ENCODE assay signal across 12 cellular contexts in genomic region chr14:99879401-99880295, GRCh38.
DNase-seq lines count a peak whose midpoint lies in the region; ATAC-seq, FAIRE-seq and TF ChIP-seq lines count a peak whose summit lies in the region.
"Had no signal": no experiment of that assay in that cellular context is flagged by ENCODE, and none has a peak within 500 bp of the region (broad histone marks: within the 10 kb centered on the region; RNA-seq: fewer than 3 reads in every experiment).

No MANE protein-coding gene starts in this region.

- TF ChIP-seq CTCF in A673 (conservative IDR thresholded peaks at IDR 0.05; ENCODE audit: low read depth, low read length) = no peak
- TF ChIP-seq CTCF in colonic mucosa (IDR thresholded peaks at IDR 0.05) = no peak

- H2BK12ac ChIP-seq in mesenchymal stem cell (ENCODE audit: low read length in 2 of 2) = no peak overlapping the region

- no peak overlapping the region for H2AK5ac ChIP-seq in mesenchymal stem cell (ENCODE audit: low read length, severe bottlenecking)

- H3K9me3 ChIP-seq in A673 (ENCODE audit: low read depth, low read length, poor library complexity, severe bottlenecking) = no peaks in the 10 kb centered on the region
- H3K9me3 ChIP-seq in colonic mucosa = no peaks in the 10 kb centered on the region
- H3K9me3 ChIP-seq in mesenchymal stem cell (ENCODE audit: control insufficient read depth, low read length) = no peaks in the 10 kb centered on the region
- H3K9me3 ChIP-seq: ovary had no signal

- no peak overlapping the region for H2BK5ac ChIP-seq in mesenchymal stem cell (ENCODE audit: low read depth, low read length, poor library complexity, severe bottlenecking)

- no peak overlapping the region for H4K91ac ChIP-seq in mesenchymal stem cell (ENCODE audit: low read length)

- H2BK15ac ChIP-seq in mesenchymal stem cell (ENCODE audit: low read depth, poor library complexity, severe bottlenecking) = no peak overlapping the region

- no peak overlapping the region for H2BK120ac ChIP-seq in mesenchymal stem cell (ENCODE audit: low read depth, low read length)

- FAIRE-seq in HTR-8/SVneo (lab: Jason Lieb, UNC) = no peak
- FAIRE-seq: GM12891 had no signal

- H3K4me3 ChIP-seq in A673 (ENCODE audit: low read depth, low read length, poor library complexity, severe bottlenecking) = no peak overlapping the region
- no peak overlapping the region for H3K4me3 ChIP-seq in colonic mucosa
- peak overlapping the region in 1 of 2 experiments; percentile 69 for H3K4me3 ChIP-seq in mesenchymal stem cell (ENCODE audit: insufficient read depth in 1 of 2, low read depth in 1 of 2, low read length in 2 of 2)
- H3K4me3 ChIP-seq: ovary had no signal

- no peak overlapping the region for H3K18ac ChIP-seq in mesenchymal stem cell (ENCODE audit: low read depth in 1 of 2, low read length in 2 of 2)

- peak overlapping the region in 1 of 2 experiments; percentile 45 for H3K14ac ChIP-seq in mesenchymal stem cell (ENCODE audit: low read length in 2 of 2)

- no peak overlapping the region for H2AFZ ChIP-seq in mesenchymal stem cell (ENCODE audit: low read depth, low read length)

- intact Hi-C loops in A673 (cut with micrococcal nuclease; ENCODE audit: unreplicated experiment) (loop anchor here (5.0 kb wide), 1 partner anchor 87 kb away; the partner anchor contains the start of gene EML1), colonic mucosa (cut with DNase I) (loop anchor here (10.0 kb wide), 1 partner anchor 365 kb away; no protein-coding TSS in a partner anchor)

- no peak overlapping the region for H3K9ac ChIP-seq in colonic mucosa (ENCODE audit: low read depth in 2 of 2, low read length in 2 of 2)
- H3K9ac ChIP-seq in mesenchymal stem cell (ENCODE audit: low read length) = peak overlapping the region; percentile 80

- no peak overlapping the region for H3K4ac ChIP-seq in mesenchymal stem cell (ENCODE audit: low read depth in 1 of 2, low read length in 2 of 2)

- H3K36me3 ChIP-seq in A673 (ENCODE audit: insufficient read depth, low read length, poor library complexity, severe bottlenecking) = no peaks in the 10 kb centered on the region
- no peaks in the 10 kb centered on the region for H3K36me3 ChIP-seq in colonic mucosa
- H3K36me3 ChIP-seq in mesenchymal stem cell (ENCODE audit: control insufficient read depth in 1 of 2, insufficient read depth in 2 of 2, low read depth in 1 of 2, low read length in 2 of 2) = peaks cover 6 to 7% of the 10 kb centered on the region in 2 experiments
- H3K36me3 ChIP-seq: ovary had no signal

- H3K27ac ChIP-seq in A673 (ENCODE audit: low read depth, low read length, poor library complexity, severe bottlenecking) (no peak overlapping the region), colonic mucosa (peak overlapping the region; percentile 0), mesenchymal stem cell (ENCODE audit: low read length, poor library complexity, severe bottlenecking) (no peak overlapping the region)
- H3K27ac ChIP-seq: HL-60, ovary had no signal

- ATAC-seq in GM21423 (IDR thresholded peaks at IDR 0.05; ENCODE audit: unreplicated experiment) = no peak
- ATAC-seq: T-cell had no signal

- POLR2A ChIA-PET in A673 (lab: Charles Lee; ENCODE audit: low non-redundant PET) = interaction anchor here (0.6 kb wide), 1 partner anchor 405 kb away, joined by 5 read pairs; no protein-coding TSS in a partner anchor

- H3K27me3 ChIP-seq in A673 (replicated peaks; ENCODE audit: insufficient read depth, low read depth, low read length, poor library complexity) (no peaks in the 10 kb centered on the region), colonic mucosa (no peaks in the 10 kb centered on the region), mesenchymal stem cell (ENCODE audit: control insufficient read depth in 1 of 2, insufficient read depth in 1 of 2, low read length in 2 of 2) (no peaks in the 10 kb centered on the region)
- H3K27me3 ChIP-seq: ovary had no signal

- no TSS peak for BruUV-seq in A673 (replicated peaks; lab: Mats Ljungman, UMichigan)

- peaks cover 4% of the 10 kb centered on the region for H3K79me1 ChIP-seq in mesenchymal stem cell (replicated peaks; ENCODE audit: low read length, poor library complexity, severe bottlenecking)

- H3K4me2 ChIP-seq in mesenchymal stem cell (ENCODE audit: low read length, poor library complexity, severe bottlenecking) = no peak overlapping the region

- peak; percentile 41 for DNase-seq in A673 (ENCODE audit: low spot score)
- peak; percentile 27 for DNase-seq in HTR-8/SVneo (ENCODE audit: insufficient read length, low spot score)
- no peak for DNase-seq in colonic mucosa
- DNase-seq in mesenchymal stem cell = peak; percentile 49
- no peak for DNase-seq in cerebellar nuclear complex (lab: John Stamatoyannopoulos, UW)
- DNase-seq in GM19240 (ENCODE audit: insufficient read length, low spot score) = no peak
- DNase-seq in NCI-H510A (lab: John Stamatoyannopoulos, UW) = no peak
- DNase-seq: ovary, T-cell had no signal

- peaks cover 40% of the 10 kb centered on the region for H3K4me1 ChIP-seq in A673 (ENCODE audit: insufficient read depth, low read length, poor library complexity, severe bottlenecking)
- H3K4me1 ChIP-seq in colonic mucosa = no peaks in the 10 kb centered on the region
- peaks cover 2% of the 10 kb centered on the region for H3K4me1 ChIP-seq in mesenchymal stem cell (ENCODE audit: control insufficient read depth, insufficient read depth, low read depth, low read length)

- no peak overlapping the region for H3K23ac ChIP-seq in mesenchymal stem cell (ENCODE audit: low read length in 2 of 2)

- CTCF ChIA-PET in A673 (lab: Charles Lee) = no interaction called here

- no peak overlapping the region for H4K8ac ChIP-seq in mesenchymal stem cell (ENCODE audit: low read length)

- WGBS in mesenchymal stem cell = 58% methylated on average over 3 of the region's 5 CpGs

Comparison
In these comparisons a context has a peak if more than half of its experiments do, and no peak if none do; other contexts are left out.
1. DNase-seq: peak in A673 (single experiment), HTR-8/SVneo (single experiment) and mesenchymal stem cell (single experiment); none in colonic mucosa (single experiment), cerebellar nuclear complex (0 of 2), GM19240 (single experiment) and NCI-H510A (single experiment).